ENCODE assay signal across 13 cellular contexts in genomic region chr1:228143480-228144212, GRCh38. TPM values are rescaled to one million over a fixed set of nuclear protein-coding genes. Genes with fewer than 3 reads are reported as not detected.
DNase-seq lines count a peak whose midpoint lies in the region; ATAC-seq and TF ChIP-seq lines count a peak whose summit lies in the region.
"Had no signal": no experiment of that assay in that cellular context is flagged by ENCODE, and none has a peak within 500 bp of the region (broad histone marks: within the 10 kb centered on the region; RNA-seq: fewer than 3 reads in every experiment).

No MANE protein-coding gene starts in this region.

- H3K36me3 ChIP-seq in BLaER1 (peaks cover 38% of the 10 kb centered on the region), ascending aorta (peaks cover 27 to 38% of the 10 kb centered on the region in 2 donors)

- H3K27me3 ChIP-seq in BLaER1 (no peaks in the 10 kb centered on the region), ascending aorta (no peaks in the 10 kb centered on the region)
- H3K27me3 ChIP-seq: heart right ventricle had no signal

- H3K4me3 ChIP-seq in BLaER1 (no peak overlapping the region; the same call in 1 of the 2 replicates), ascending aorta (no peak overlapping the region)

- no peaks in the 10 kb centered on the region for H3K9me3 Mint-ChIP-seq in activated naive CD8-positive, alpha-beta T cell treated with anti-CD3 and anti-CD28 coated beads for 36 hours
- H3K9me3 Mint-ChIP-seq in naive thymus-derived CD8-positive, alpha-beta T cell, result no peaks in the 10 kb centered on the region

- H3K27ac ChIP-seq in BLaER1, result peak overlapping the region; percentile 90
- H3K27ac ChIP-seq in ascending aorta, result no peak overlapping the region

- ATAC-seq in naive thymus-derived CD8-positive, alpha-beta T cell, result no peak
- ATAC-seq: HCT116, heart right ventricle had no signal

- POLR2A ChIA-PET in naive thymus-derived CD8-positive, alpha-beta T cell (lab: Charles Lee), result interaction anchor here (4.7 to 9.0 kb wide), 2 partner anchors 13 to 21 kb away, joined by 49 to 128 read pairs; partner anchors contain the start of gene IBA57

- H3K36me3 Mint-ChIP-seq in activated naive CD8-positive, alpha-beta T cell treated with anti-CD3 and anti-CD28 coated beads for 36 hours, result peaks cover 30% of the 10 kb centered on the region
- H3K36me3 Mint-ChIP-seq in naive thymus-derived CD8-positive, alpha-beta T cell, result no peaks in the 10 kb centered on the region

- H3K4me1 Mint-ChIP-seq in activated naive CD8-positive, alpha-beta T cell treated with anti-CD3 and anti-CD28 coated beads for 36 hours, result peaks cover 26% of the 10 kb centered on the region
- peaks cover 10 to 48% (median 36%) of the 10 kb centered on the region in 4 donors for H3K4me1 Mint-ChIP-seq in naive thymus-derived CD8-positive, alpha-beta T cell

- H3K4me1 ChIP-seq in BLaER1, result peaks cover 83% of the 10 kb centered on the region
- H3K4me1 ChIP-seq in ascending aorta, result peaks cover 18 to 34% of the 10 kb centered on the region in 2 donors

- intact Hi-C loops in ascending aorta (cut with DNase I), result no loop called here

- H3K9me3 ChIP-seq in BLaER1 (no peaks in the 10 kb centered on the region), ascending aorta (no peaks in the 10 kb centered on the region)
- H3K9me3 ChIP-seq: heart right ventricle had no signal

- H3K9ac ChIP-seq in BLaER1, result peak overlapping the region; percentile 69

- no peaks in the 10 kb centered on the region for H3K27me3 Mint-ChIP-seq in activated naive CD8-positive, alpha-beta T cell treated with anti-CD3 and anti-CD28 coated beads for 36 hours
- no peaks in the 10 kb centered on the region for H3K27me3 Mint-ChIP-seq in naive thymus-derived CD8-positive, alpha-beta T cell

- DNase-seq in GM10266 (ENCODE audit: extremely low spot score), result peak; percentile 16
- DNase-seq in activated naive CD8-positive, alpha-beta T cell treated with anti-CD3 and anti-CD28 coated beads for 36 hours, result no peak
- DNase-seq in naive thymus-derived CD8-positive, alpha-beta T cell, result peak in 1 of 10 donors; percentile 3
- DNase-seq in stimulated activated CD4-positive, alpha-beta T cell treated with anti-CD3 and anti-CD28 coated beads, Interleukin-1b, Interleukin-23, amount 100 ng/mL, for 48 hours, result no peak
- no peak for DNase-seq in ascending aorta (ENCODE audit: low spot score in 2 of 2)
- no peak for DNase-seq in NCI-H187 (lab: John Stamatoyannopoulos, UW)
- no peak for DNase-seq in OCI-M1 (lab: John Stamatoyannopoulos, UW)
- DNase-seq: heart right ventricle, KG1, NCI-H2171, retina had no signal

- H3K27ac Mint-ChIP-seq in activated naive CD8-positive, alpha-beta T cell treated with anti-CD3 and anti-CD28 coated beads for 36 hours, result peak overlapping the region; percentile 60
- H3K27ac Mint-ChIP-seq in naive thymus-derived CD8-positive, alpha-beta T cell, result peak overlapping the region; percentile 11 to 100 (median 90)

- H3K4me2 ChIP-seq in BLaER1, result peak overlapping the region; percentile 91

- H4K20me1 ChIP-seq in BLaER1, result peaks cover 85% of the 10 kb centered on the region

- peak overlapping the region; percentile 99 for H3K4me3 Mint-ChIP-seq in activated naive CD8-positive, alpha-beta T cell treated with anti-CD3 and anti-CD28 coated beads for 36 hours
- H3K4me3 Mint-ChIP-seq in naive thymus-derived CD8-positive, alpha-beta T cell, result peak overlapping the region; percentile 83 to 99 (median 96)

- TF ChIP-seq CTCF in GM10266 (IDR thresholded peaks at IDR 0.05; ENCODE audit: control insufficient read depth, insufficient read depth, low read depth, missing control alignments), result no peak
- TF ChIP-seq CTCF in ascending aorta (IDR thresholded peaks at IDR 0.05), result no peak

RNA-seq across cellular contexts. Expression of gene GUK1, which starts 3.6 kb away (rescaled TPM):
- 100 to 1,000 TPM; 294 to 304 TPM for total RNA-seq in activated naive CD8-positive, alpha-beta T cell treated with anti-CD3 and anti-CD28 coated beads for 36 hours
- total RNA-seq in naive thymus-derived CD8-positive, alpha-beta T cell, result 100 to 1,000 TPM; 189 to 202 TPM
- 100 to 1,000 TPM; 369 to 466 (median 374) TPM for polyA plus RNA-seq in naive thymus-derived CD8-positive, alpha-beta T cell
- total RNA-seq in ascending aorta, result 979 TPM

RNA-seq across cellular contexts. Expression of gene GJC2, which starts 6.1 kb away (rescaled TPM):
- 1 to 10 TPM; 1.1 to 1.2 TPM for total RNA-seq in activated naive CD8-positive, alpha-beta T cell treated with anti-CD3 and anti-CD28 coated beads for 36 hours
- 1 to 10 TPM; 2.6 to 2.8 TPM for total RNA-seq in naive thymus-derived CD8-positive, alpha-beta T cell
- under 1 TPM in 2 of 3 donors, not detected in 1; 0.16 to 0.22 TPM for polyA plus RNA-seq in naive thymus-derived CD8-positive, alpha-beta T cell
- total RNA-seq in ascending aorta, result 5.4 TPM

RNA-seq across cellular contexts. Expression of gene IBA57, which starts 22.0 kb away (rescaled TPM):
- total RNA-seq in activated naive CD8-positive, alpha-beta T cell treated with anti-CD3 and anti-CD28 coated beads for 36 hours, result 10 to 100 TPM; 18.1 to 19.3 TPM
- 10 to 100 TPM; 11.0 to 12.3 TPM for total RNA-seq in naive thymus-derived CD8-positive, alpha-beta T cell
- polyA plus RNA-seq in naive thymus-derived CD8-positive, alpha-beta T cell, result 1 to 10 TPM; 3.3 to 4.2 (median 3.4) TPM
- 55.6 TPM for total RNA-seq in ascending aorta

RNA-seq across cellular contexts. Expression of gene MRPL55, which starts 34.5 kb away (rescaled TPM):
- 10 to 100 TPM; 75.0 to 82.4 TPM for total RNA-seq in activated naive CD8-positive, alpha-beta T cell treated with anti-CD3 and anti-CD28 coated beads for 36 hours
- total RNA-seq in naive thymus-derived CD8-positive, alpha-beta T cell, result 10 to 100 TPM; 61.9 to 64.8 TPM
- polyA plus RNA-seq in naive thymus-derived CD8-positive, alpha-beta T cell, result 100 to 1,000 TPM in 2 of 3 donors, 10 to 100 TPM in 1; 96.9 to 130 (median 103) TPM
- total RNA-seq in ascending aorta, result 23.6 TPM

RNA-seq across cellular contexts. Expression of gene C1orf35, which starts 40.5 kb away (rescaled TPM):
- total RNA-seq in activated naive CD8-positive, alpha-beta T cell treated with anti-CD3 and anti-CD28 coated beads for 36 hours, result 10 to 100 TPM; 24.4 to 26.1 TPM
- total RNA-seq in naive thymus-derived CD8-positive, alpha-beta T cell, result 10 to 100 TPM; 26.0 to 28.1 TPM
- 10 to 100 TPM; 12.9 to 25.6 (median 20.0) TPM for polyA plus RNA-seq in naive thymus-derived CD8-positive, alpha-beta T cell
- total RNA-seq in ascending aorta, result 2.4 TPM
